Comparison of ENCODE assay signal across 10 cellular contexts in genomic region chr6:37137881-37138568, GRCh38. TPM values are rescaled to one million over a fixed set of nuclear protein-coding genes. Genes with fewer than 3 reads are reported as not detected.
A peak's percentile ranks its signal among the peaks of the same experiment; 100 is the strongest.
DNase-seq lines count a peak whose midpoint lies in the region; ATAC-seq, FAIRE-seq and TF ChIP-seq lines count a peak whose summit lies in the region.
"Had no signal": no experiment of that assay in that cellular context is flagged by ENCODE, and none has a peak within 500 bp of the region (broad histone marks: within the 10 kb centered on the region; RNA-seq: fewer than 3 reads in every experiment).

No MANE protein-coding gene starts in this region.

- H3K4me2 ChIP-seq in PC-3 (ENCODE audit: low read length) = peak overlapping the region; percentile 88
- H3K4me2 ChIP-seq in Karpas-422 (ENCODE audit: low read depth, low read length, poor library complexity, severe bottlenecking) = no peak overlapping the region

- POLR2A ChIA-PET in PC-3 (lab: Charles Lee; ENCODE audit: unreplicated experiment) = interaction anchor here (0.6 kb wide), 1 partner anchor 33 kb away, joined by 3 read pairs; no protein-coding TSS in a partner anchor

- H4K20me1 ChIP-seq in PC-3 (ENCODE audit: low read length) (no peaks in the 10 kb centered on the region), Karpas-422 (ENCODE audit: insufficient read depth, low read depth, low read length) (no peaks in the 10 kb centered on the region)

- H3K36me3 ChIP-seq in CD4-positive, CD25-positive, alpha-beta regulatory T cell (ENCODE audit: control insufficient read depth, insufficient read depth, low read length) = no peaks in the 10 kb centered on the region
- H3K36me3 ChIP-seq in PC-3 (ENCODE audit: low read depth, low read length) (no peaks in the 10 kb centered on the region), Karpas-422 (ENCODE audit: insufficient read depth, low read length) (no peaks in the 10 kb centered on the region)

- TSS peak; percentile 25 for BruUV-seq in PC-3 (replicated peaks; lab: Mats Ljungman, UMichigan)

- peaks cover 24% of the 10 kb centered on the region for H3K4me1 ChIP-seq in CD4-positive, CD25-positive, alpha-beta regulatory T cell (ENCODE audit: control insufficient read depth, insufficient read depth, low read length, poor library complexity, severe bottlenecking)
- H3K4me1 ChIP-seq in PC-3 (ENCODE audit: insufficient read depth, low read length) (peaks cover 69% of the 10 kb centered on the region), Karpas-422 (ENCODE audit: low read length) (no peaks in the 10 kb centered on the region)

- no peaks in the 10 kb centered on the region for H3K36me3 Mint-ChIP-seq in CD4-positive, CD25-positive, alpha-beta regulatory T cell
- no peaks in the 10 kb centered on the region for H3K36me3 Mint-ChIP-seq in nephron progenitor cell (ENCODE audit: low read depth)
- H3K36me3 Mint-ChIP-seq: activated naive CD8-positive, alpha-beta T cell treated with anti-CD3 and anti-CD28 coated beads, Interleukin-2, amount 10 ng/mL, durations not matched to agents 7 days and 5 days had no signal

- H3K27me3 ChIP-seq in CD4-positive, CD25-positive, alpha-beta regulatory T cell (ENCODE audit: control insufficient read depth, insufficient read depth, low read length) = no peaks in the 10 kb centered on the region
- no peaks in the 10 kb centered on the region for H3K27me3 ChIP-seq in PC-3 (ENCODE audit: low read length)
- H3K27me3 ChIP-seq in Karpas-422 (ENCODE audit: low read length) = no peaks in the 10 kb centered on the region

- H3K4me1 Mint-ChIP-seq in CD4-positive, CD25-positive, alpha-beta regulatory T cell = peaks cover 4 to 41% (median 23%) of the 10 kb centered on the region in 4 donors
- H3K4me1 Mint-ChIP-seq in nephron progenitor cell = peaks cover 65% of the 10 kb centered on the region

- H3F3A ChIP-seq in PC-3 (ENCODE audit: low read length, unreplicated experiment) = peaks cover 3% of the 10 kb centered on the region

- H3K27me3 Mint-ChIP-seq in CD4-positive, CD25-positive, alpha-beta regulatory T cell = peaks cover 4% of the 10 kb centered on the region
- no peaks in the 10 kb centered on the region for H3K27me3 Mint-ChIP-seq in nephron progenitor cell (ENCODE audit: low read depth, poor library complexity)
- H3K27me3 Mint-ChIP-seq: activated naive CD8-positive, alpha-beta T cell treated with anti-CD3 and anti-CD28 coated beads, Interleukin-2, amount 10 ng/mL, durations not matched to agents 7 days and 5 days had no signal

- no peak for DNase-seq in CD4-positive, CD25-positive, alpha-beta regulatory T cell
- peak; percentile 59 for DNase-seq in PC-3
- DNase-seq in dedifferentiated amniotic fluid mesenchymal stem cell (ENCODE audit: extremely low spot score) = peak; percentile 68
- peak; percentile 65 for DNase-seq in nephron progenitor cell
- DNase-seq in dermis blood vessel endothelial cell = no peak
- DNase-seq in GM19239 (ENCODE audit: insufficient read length, low spot score) = no peak
- no peak for DNase-seq in Karpas-422
- DNase-seq: activated naive CD8-positive, alpha-beta T cell treated with anti-CD3 and anti-CD28 coated beads, Interleukin-2, amount 10 ng/mL, durations not matched to agents 7 days and 5 days; NCI-H524 had no signal

- H2AFZ ChIP-seq in PC-3 (ENCODE audit: low read length) (peak overlapping the region; percentile 23), Karpas-422 (ENCODE audit: low read length) (no peak overlapping the region)

- FAIRE-seq in GM19239 (lab: Jason Lieb, UNC) = no peak

- no peak overlapping the region for H3K4me3 ChIP-seq in CD4-positive, CD25-positive, alpha-beta regulatory T cell (ENCODE audit: low read depth, low read length)
- H3K4me3 ChIP-seq in PC-3 (ENCODE audit: low read length) (peak overlapping the region; percentile 37; the same call in 1 of the 2 replicates), Karpas-422 (ENCODE audit: low read length) (no peak overlapping the region)

- no peak overlapping the region for H3K27ac ChIP-seq in CD4-positive, CD25-positive, alpha-beta regulatory T cell (ENCODE audit: insufficient read depth, low read length, poor library complexity, severe bottlenecking)
- H3K27ac ChIP-seq in PC-3 (ENCODE audit: low read length) (peak overlapping the region; percentile 99), Karpas-422 (ENCODE audit: low read length) (no peak overlapping the region)

- intact Hi-C loops in PC-3 (cut with micrococcal nuclease) = loop anchor here (1.0 kb wide), 1 partner anchor 35 kb away; no protein-coding TSS in a partner anchor

- TF ChIP-seq CTCF in PC-3 (conservative IDR thresholded peaks at IDR 0.05; ENCODE audit: low read depth, low read length) (no peak), nephron progenitor cell (IDR thresholded peaks at IDR 0.05) (no peak)

- peak overlapping the region in 2 of 3 donors; percentile 66 to 76 for H3K27ac Mint-ChIP-seq in CD4-positive, CD25-positive, alpha-beta regulatory T cell
- peak overlapping the region; percentile 100 for H3K27ac Mint-ChIP-seq in nephron progenitor cell
- H3K27ac Mint-ChIP-seq: activated naive CD8-positive, alpha-beta T cell treated with anti-CD3 and anti-CD28 coated beads, Interleukin-2, amount 10 ng/mL, durations not matched to agents 7 days and 5 days had no signal

- H3K4me3 Mint-ChIP-seq in CD4-positive, CD25-positive, alpha-beta regulatory T cell = peak overlapping the region in 1 of 4 donors; percentile 8
- peak overlapping the region; percentile 73 for H3K4me3 Mint-ChIP-seq in nephron progenitor cell
- H3K4me3 Mint-ChIP-seq: activated naive CD8-positive, alpha-beta T cell treated with anti-CD3 and anti-CD28 coated beads, Interleukin-2, amount 10 ng/mL, durations not matched to agents 7 days and 5 days had no signal

- ATAC-seq in CD4-positive, CD25-positive, alpha-beta regulatory T cell (ENCODE audit: low read depth in 2 of 2) = no peak
- ATAC-seq in PC-3 = peak; percentile 2; the same call in 1 of the 2 replicates
- ATAC-seq in GM19351 (IDR thresholded peaks at IDR 0.05; ENCODE audit: unreplicated experiment) = no peak

- no peaks in the 10 kb centered on the region for H3K9me2 ChIP-seq in PC-3 (replicated peaks; ENCODE audit: low read length)
- no peaks in the 10 kb centered on the region for H3K9me2 ChIP-seq in Karpas-422 (replicated peaks; ENCODE audit: insufficient read depth, low read length)

- CTCF ChIA-PET in PC-3 (lab: Charles Lee) = interaction anchor here (0.6 to 1.2 kb wide), 3 partner anchors 31 to 120 kb away, joined by 4 to 8 read pairs (median 5); no protein-coding TSS in a partner anchor

- H3K9me3 Mint-ChIP-seq in CD4-positive, CD25-positive, alpha-beta regulatory T cell = no peaks in the 10 kb centered on the region
- no peaks in the 10 kb centered on the region for H3K9me3 Mint-ChIP-seq in nephron progenitor cell
- H3K9me3 Mint-ChIP-seq: activated naive CD8-positive, alpha-beta T cell treated with anti-CD3 and anti-CD28 coated beads, Interleukin-2, amount 10 ng/mL, durations not matched to agents 7 days and 5 days had no signal

- H3K9ac ChIP-seq in PC-3 (ENCODE audit: low read length) (peak overlapping the region; percentile 82), Karpas-422 (ENCODE audit: low read length) (no peak overlapping the region)

- H3K79me2 ChIP-seq in PC-3 (ENCODE audit: low read length) (no peaks in the 10 kb centered on the region), Karpas-422 (ENCODE audit: low read length) (no peaks in the 10 kb centered on the region)

- H3K9me3 ChIP-seq in CD4-positive, CD25-positive, alpha-beta regulatory T cell (ENCODE audit: control insufficient read depth in 2 of 2, low read length in 2 of 2) = no peaks in the 10 kb centered on the region
- H3K9me3 ChIP-seq in PC-3 (ENCODE audit: low read length) (no peaks in the 10 kb centered on the region), Karpas-422 (ENCODE audit: low read length) (no peaks in the 10 kb centered on the region)

RNA-seq across cellular contexts. Expression of gene PIM1, which starts 31.9 kb away (rescaled TPM):
- 161 TPM for total RNA-seq in CD4-positive, CD25-positive, alpha-beta regulatory T cell
- polyA plus RNA-seq in CD4-positive, CD25-positive, alpha-beta regulatory T cell = 100 to 1,000 TPM; 105 to 149 (median 127) TPM
- total RNA-seq in PC-3 (2014; rRNA removed) (74.1 and 93.3 TPM in 2 replicates), dermis blood vessel endothelial cell (1.3 and 2.6 TPM in 2 replicates)
- total RNA-seq in Karpas-422 (2014; rRNA removed; shearing (Covaris generic); ENCODE audit: low replicate concordance) = 1.9 and 4.0 TPM in 2 replicates

Comparison
In these comparisons a context has a peak if more than half of its experiments do, and no peak if none do; other contexts are left out.
1. DNase-seq: peak in PC-3 (single experiment), dedifferentiated amniotic fluid mesenchymal stem cell (single experiment) and nephron progenitor cell (single experiment); none in CD4-positive, CD25-positive, alpha-beta regulatory T cell (0 of 3), dermis blood vessel endothelial cell (single experiment), GM19239 (single experiment) and Karpas-422 (single experiment).
2. RNA of gene PIM1, which starts 31.9 kb away (total RNA-seq): 161 TPM in CD4-positive, CD25-positive, alpha-beta regulatory T cell (single experiment) and 74.1 to 93.3 TPM in PC-3; 1.9 to 4.0 TPM in Karpas-422 and 1.3 to 2.6 TPM in dermis blood vessel endothelial cell; every median in the first group is over 10 times any median in the second.